Comparison of ENCODE assay signal across 1 cellular context in genomic region chr5:157858527-157859226, GRCh38.
TF ChIP-seq lines count a peak whose summit lies in the region.

TSS of gene CLINT1 (minus strand) at chr5:157859145. CDS start at chr5:157858970, 175 bp downstream.

TF ChIP-seq in HEK293, 187 proteins besides CTCF, POLR2A, EP300 and RAD21 (continued from another document and continues in another):
- TF ChIP-seq ZNF791 (tag by site-specific recombination; IDR thresholded peaks at IDR 0.05) (no peak), ZNF76 (tag by site-specific recombination; IDR thresholded peaks at IDR 0.05; ENCODE audit: borderline replicate concordance, low read depth) (peak; percentile 95), ZFP41 (tag by site-specific recombination; IDR thresholded peaks at IDR 0.05; ENCODE audit: borderline replicate concordance) (no peak), ZBTB26 (tag by site-specific recombination; optimal IDR thresholded peaks at IDR 0.05) (peak; percentile 49), ZSCAN5A (tag by site-specific recombination; IDR thresholded peaks at IDR 0.05) (peak; percentile 19; the same call in 1 of the 2 replicates), TSHZ1 (tag by site-specific recombination; IDR thresholded peaks at IDR 0.05; ENCODE audit: borderline replicate concordance) (no peak), KLF9 (tag by site-specific recombination; IDR thresholded peaks at IDR 0.05; ENCODE audit: low read depth) (peak; percentile 81), SP7 (tag by site-specific recombination; IDR thresholded peaks at IDR 0.05) (peak; percentile 49; the same call in 1 of the 2 replicates), ZNF660 (tag by site-specific recombination; IDR thresholded peaks at IDR 0.05) (0 out of 2 replicates have a peak, but pooled peaks have one; percentile 30), ZBTB20 (tag by site-specific recombination; IDR thresholded peaks at IDR 0.05) (peak; percentile 72; the same call in 1 of the 2 replicates), GLIS1 (tag by site-specific recombination; IDR thresholded peaks at IDR 0.05) (peak; percentile 59), ZNF664 (tag by site-specific recombination; IDR thresholded peaks at IDR 0.05) (no peak), ZNF324 (tag by site-specific recombination; IDR thresholded peaks at IDR 0.05) (0 out of 2 replicates have a peak, but pooled peaks have one; percentile 40), ZNF518A (tag by site-specific recombination; conservative IDR thresholded peaks at IDR 0.05; ENCODE audit: low read depth) (peak; percentile 86), ZNF18 (tag by site-specific recombination; IDR thresholded peaks at IDR 0.05) (0 out of 2 replicates have a peak, but pooled peaks have one; percentile 28), ZNF521 (tag by site-specific recombination; IDR thresholded peaks at IDR 0.05) (no peak), OVOL3 (tag by site-specific recombination; IDR thresholded peaks at IDR 0.05) (no peak), ZNF23 (tag by site-specific recombination; IDR thresholded peaks at IDR 0.05; ENCODE audit: borderline replicate concordance) (0 out of 2 replicates have a peak, but pooled peaks have one; percentile 30), ZSCAN23 (tag by site-specific recombination; IDR thresholded peaks at IDR 0.05) (no peak), ZNF777 (tag by site-specific recombination; IDR thresholded peaks at IDR 0.05; ENCODE audit: borderline replicate concordance) (peak; percentile 94), ZNF394 (tag by site-specific recombination; IDR thresholded peaks at IDR 0.05; ENCODE audit: borderline replicate concordance) (0 out of 2 replicates have a peak, but pooled peaks have one; percentile 30), PRDM6 (tag by site-specific recombination; IDR thresholded peaks at IDR 0.05) (no peak), YY2 (tag by site-specific recombination; IDR thresholded peaks at IDR 0.05) (peak; percentile 49; the same call in 1 of the 2 replicates), SP3 (tag by site-specific recombination; IDR thresholded peaks at IDR 0.05) (peak; percentile 61), YY1 (tag by site-specific recombination; IDR thresholded peaks at IDR 0.05) (peak; percentile 68; the same call in 1 of the 2 replicates), ZNF341 (tag by site-specific recombination; IDR thresholded peaks at IDR 0.05; ENCODE audit: low read depth) (peak; percentile 97), ZNF335 (tag by site-specific recombination; conservative IDR thresholded peaks at IDR 0.05) (peak; percentile 98), ZSCAN30 (tag by site-specific recombination; IDR thresholded peaks at IDR 0.05) (no peak), ZNF610 (tag by site-specific recombination; IDR thresholded peaks at IDR 0.05; ENCODE audit: borderline replicate concordance) (0 out of 2 replicates have a peak, but pooled peaks have one; percentile 58), ZBTB21 (tag by site-specific recombination; IDR thresholded peaks at IDR 0.05) (peak; percentile 25; the same call in 1 of the 2 replicates), ZXDB (tag by site-specific recombination; IDR thresholded peaks at IDR 0.05) (peak; percentile 73), ZEB2 (tag by site-specific recombination; IDR thresholded peaks at IDR 0.05) (0 out of 2 replicates have a peak, but pooled peaks have one; percentile 52), HIC1 (tag by site-specific recombination; IDR thresholded peaks at IDR 0.05) (peak; percentile 87), ZIC2 (tag by site-specific recombination; IDR thresholded peaks at IDR 0.05) (peak; percentile 34; the same call in 1 of the 2 replicates), PRDM10 (tag by site-specific recombination; IDR thresholded peaks at IDR 0.05) (peak; percentile 35; the same call in 1 of the 2 replicates), ZNF114 (tag by site-specific recombination; IDR thresholded peaks at IDR 0.05) (no peak), ZNF146 (tag by site-specific recombination; IDR thresholded peaks at IDR 0.05) (0 out of 2 replicates have a peak, but pooled peaks have one; percentile 20), GLIS2 (tag by site-specific recombination; IDR thresholded peaks at IDR 0.05) (peak; percentile 91)
